10 cellular contexts compared by ENCODE assay signal in the genomic region with DNA sequence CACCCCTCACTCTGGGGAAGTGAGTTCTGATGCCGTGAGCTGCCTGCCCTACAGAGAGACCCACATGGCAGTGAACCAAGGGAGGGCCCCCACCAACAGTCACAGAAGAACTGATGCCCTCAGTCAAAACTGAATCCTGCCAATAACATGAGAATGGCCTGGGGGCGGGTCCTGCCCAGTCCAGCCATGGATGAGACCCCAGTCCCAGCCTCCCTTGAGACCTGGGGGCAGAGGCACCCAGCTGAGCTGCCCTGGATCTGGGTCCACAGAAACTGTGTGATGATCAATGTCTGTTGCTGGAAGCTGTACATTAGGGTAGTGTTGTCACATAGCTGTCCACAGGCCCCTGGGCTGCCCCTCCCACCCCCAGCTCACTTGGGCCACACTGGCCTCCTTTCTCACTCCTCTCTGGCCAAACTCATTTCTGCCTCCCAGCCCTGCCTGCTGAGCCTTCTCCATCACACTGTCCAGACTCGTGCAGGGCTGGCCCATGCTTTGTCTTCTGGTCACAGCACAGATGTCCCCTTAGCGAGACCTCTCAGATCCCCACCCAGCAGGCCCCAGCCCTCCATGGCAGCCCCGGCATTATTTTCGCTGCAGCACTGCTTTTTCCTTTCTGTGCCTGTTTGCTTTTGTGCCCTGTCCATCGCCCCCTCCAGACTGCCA. TPM values are rescaled to one million over a fixed set of nuclear protein-coding genes. Genes with fewer than 3 reads are reported as not detected.
DNase-seq lines count a peak whose midpoint lies in the region; ATAC-seq, FAIRE-seq and TF ChIP-seq lines count a peak whose summit lies in the region.
"Had no signal": no experiment of that assay in that cellular context is flagged by ENCODE, and none has a peak within 500 bp of the region (broad histone marks: within the 10 kb centered on the region; RNA-seq: fewer than 3 reads in every experiment).

No MANE protein-coding gene starts in this region.

- peak overlapping the region; percentile 90 to 98 for H3K27ac Mint-ChIP-seq in natural killer cell

- H3K23ac ChIP-seq in IMR-90 (ENCODE audit: low read depth, low read length) = no peak overlapping the region

- H3K18ac ChIP-seq in IMR-90 (ENCODE audit: low read depth, low read length) = no peak overlapping the region

- H2AFZ ChIP-seq in IMR-90 (replicated peaks; ENCODE audit: low read length, poor library complexity) (no peak overlapping the region), K562 (ENCODE audit: low read depth, low read length) (no peak overlapping the region)

- H3K27me3 ChIP-seq in A673 (replicated peaks; ENCODE audit: insufficient read depth, low read depth, low read length, poor library complexity) (no peaks in the 10 kb centered on the region), IMR-90 (ENCODE audit: control insufficient read depth, insufficient read depth, low read length) (no peaks in the 10 kb centered on the region), K562 (ENCODE audit: control insufficient read depth in 2 of 2, insufficient read depth in 2 of 2, low read length in 2 of 2) (no peaks in the 10 kb centered on the region)

- no peak for TF ChIP-seq EP300 in K562 (IDR thresholded peaks at IDR 0.05; ENCODE audit: low read length)

- H3K9ac ChIP-seq in IMR-90 (ENCODE audit: low read depth, low read length) (no peak overlapping the region), K562 (ENCODE audit: insufficient read depth in 1 of 2, low read depth in 2 of 2, low read length in 2 of 2) (peak overlapping the region; percentile 83 to 99; a peak in 3 of 4 replicates)

- H3K27me3 Mint-ChIP-seq in natural killer cell (ENCODE audit: low read depth in 2 of 2) = no peaks in the 10 kb centered on the region

- H4K91ac ChIP-seq in IMR-90 (ENCODE audit: insufficient read depth, low read depth, low read length) = no peak overlapping the region

- no TSS peak for BruUV-seq in A673 (replicated peaks; lab: Mats Ljungman, UMichigan)
- BruUV-seq in IMR-90 (replicated peaks; lab: Mats Ljungman, UMichigan) = no TSS peak
- no TSS peak for BruUV-seq in K562 (replicated peaks; lab: Mats Ljungman, UMichigan)

- no peak overlapping the region for H4K5ac ChIP-seq in IMR-90 (ENCODE audit: low read depth, low read length)

- peak overlapping the region; percentile 47; the same call in 1 of the 2 replicates for H2AK5ac ChIP-seq in IMR-90 (ENCODE audit: low read depth, low read length)

- no peaks in the 10 kb centered on the region for H3K9me3 ChIP-seq in A673 (ENCODE audit: low read depth, low read length, poor library complexity, severe bottlenecking)
- no peaks in the 10 kb centered on the region for H3K9me3 ChIP-seq in IMR-90 (ENCODE audit: control insufficient read depth, insufficient read depth, low read length)
- H3K9me3 ChIP-seq in K562 (replicated peaks; ENCODE audit: control insufficient read depth, insufficient read depth, low read depth, low read length) = no peaks in the 10 kb centered on the region

- DNase-seq in A673 (ENCODE audit: low spot score) (no peak), IMR-90 (no peak), K562 (ENCODE audit: extremely low read depth in 1 of 4, low spot score in 3 of 4) (no peak), natural killer cell (no peak), anterior cingulate cortex (lab: John Stamatoyannopoulos, UW) (no peak), hepatic stellate cell (ENCODE audit: low spot score) (no peak)
- DNase-seq in stimulated activated CD4-positive, alpha-beta T cell treated with anti-CD3 and anti-CD28 coated beads, Interleukin-15, amount 100 ng/mL, for 24 hours = no peak
- DNase-seq: NCI-H2081 treated with DMSO at 0.1 percent for 48 hours had no signal

- H3K4me1 Mint-ChIP-seq in natural killer cell = peaks cover 41 to 60% of the 10 kb centered on the region in 2 donors

- H3K4me1 ChIP-seq in A673 (ENCODE audit: insufficient read depth, low read length, poor library complexity, severe bottlenecking) (peaks cover 26% of the 10 kb centered on the region), IMR-90 (ENCODE audit: control insufficient read depth, insufficient read depth, low read length) (peaks cover 17% of the 10 kb centered on the region), K562 (replicated peaks in 1 of 2; ENCODE audit: control insufficient read depth in 2 of 2, insufficient read depth in 2 of 2, low read length in 2 of 2) (peaks cover 35 to 72% of the 10 kb centered on the region in 2 experiments)

- H2AK9ac ChIP-seq in IMR-90 (replicated peaks; ENCODE audit: low read depth, low read length, poor library complexity) = peak overlapping the region; percentile 95

- H2BK20ac ChIP-seq in IMR-90 (ENCODE audit: low read depth, low read length) = no peak overlapping the region

- H2BK120ac ChIP-seq in IMR-90 (ENCODE audit: low read depth, low read length) = no peak overlapping the region

- WGBS in IMR-90 (ENCODE audit: extremely low coverage in 2 of 2, insufficient read length in 1 of 2), 2 experiments = 44% methylated on average over 3 of the region's 7 CpGs; no CpG with 5 or more reads in 1 of the 2 experiments
- 84% methylated on average over 5 of the region's 7 CpGs for WGBS in K562 (ENCODE audit: insufficient coverage, low coverage, missing lambda C conversion rate)

- H3K9me1 ChIP-seq in IMR-90 (ENCODE audit: insufficient read depth, low read length) (no peaks in the 10 kb centered on the region), K562 (ENCODE audit: control insufficient read depth, insufficient read depth, low read length) (peaks cover 5% of the 10 kb centered on the region)

- dilution Hi-C loops in IMR-90 (cut with HindIII; ENCODE audit: low sequenced_read_pairs, unreplicated experiment) = no loop called here

- no peak overlapping the region for H3K56ac ChIP-seq in IMR-90 (ENCODE audit: extremely low read depth, insufficient read depth, low read length)

- H3K4me3 ChIP-seq in A673 (ENCODE audit: low read depth, low read length, poor library complexity, severe bottlenecking) = peak overlapping the region; percentile 74
- H3K4me3 ChIP-seq in IMR-90 (ENCODE audit: insufficient read depth, low read depth, low read length) = no peak overlapping the region
- peak overlapping the region; percentile 80; the same call in 1 of the 2 replicates for H3K4me3 ChIP-seq in K562

- FAIRE-seq in K562 (lab: Jason Lieb, UNC) = no peak
- FAIRE-seq: D721Med had no signal

- ATAC-seq in IMR-90 (ENCODE audit: low read depth) (no peak), K562 (no peak), natural killer cell (no peak), GM19351 (IDR thresholded peaks at IDR 0.05; ENCODE audit: unreplicated experiment) (no peak)

- peaks cover 10 to 57% of the 10 kb centered on the region in 2 experiments for H3K79me1 ChIP-seq in IMR-90 (ENCODE audit: low read depth in 1 of 2, low read length in 2 of 2)

- H3K79me2 ChIP-seq in K562 (ENCODE audit: control insufficient read depth, insufficient read depth, low read length) = peaks cover 67% of the 10 kb centered on the region

- H3K4me2 ChIP-seq in IMR-90 (ENCODE audit: low read depth, low read length) (no peak overlapping the region), K562 (ENCODE audit: insufficient read depth, low read length) (peak overlapping the region; percentile 86; the same call in 1 of the 2 replicates)

- H3K36me3 Mint-ChIP-seq in natural killer cell = no peaks in the 10 kb centered on the region

- TF ChIP-seq CTCF in A673 (conservative IDR thresholded peaks at IDR 0.05; ENCODE audit: low read depth, low read length) = no peak
- TF ChIP-seq CTCF in IMR-90 (conservative IDR thresholded peaks at IDR 0.05; ENCODE audit: low read depth, low read length) = no peak
- no peak for TF ChIP-seq CTCF in K562 (IDR thresholded peaks at IDR 0.05 in 2 of 3, conservative IDR thresholded peaks at IDR 0.05 in 1 of 3; ENCODE audit: insufficient read depth in 2 of 3, low read depth in 1 of 3, low read length in 3 of 3)
- no peak for TF ChIP-seq CTCF in natural killer cell (IDR thresholded peaks at IDR 0.05)

- H3K27ac ChIP-seq in A673 (ENCODE audit: low read depth, low read length, poor library complexity, severe bottlenecking) (no peak overlapping the region), IMR-90 (ENCODE audit: insufficient read depth, low read length) (no peak overlapping the region), K562 (ENCODE audit: extremely low read depth, low read depth, low read length) (no peak overlapping the region)

- H4K20me1 ChIP-seq in IMR-90 (ENCODE audit: insufficient read depth, low read length) (peaks cover 58% of the 10 kb centered on the region), K562 (replicated peaks; ENCODE audit: control insufficient read depth, insufficient read depth, low read length) (peaks cover 27% of the 10 kb centered on the region; the same call in 1 of the 2 replicates)

- H4K8ac ChIP-seq in IMR-90 (ENCODE audit: low read depth in 2 of 2, low read length in 2 of 2) = no peak overlapping the region

- H3K14ac ChIP-seq in IMR-90 (replicated peaks; ENCODE audit: low read depth, low read length) = no peak overlapping the region

- H3K4me3 Mint-ChIP-seq in natural killer cell = peak overlapping the region; percentile 25

- H3K36me3 ChIP-seq in A673 (ENCODE audit: insufficient read depth, low read length, poor library complexity, severe bottlenecking) (no peaks in the 10 kb centered on the region), IMR-90 (ENCODE audit: control insufficient read depth, insufficient read depth, low read length) (no peaks in the 10 kb centered on the region), K562 (ENCODE audit: control insufficient read depth, insufficient read depth, low read length) (peaks cover 18% of the 10 kb centered on the region; the same call in 1 of the 3 replicates)

- CTCF ChIA-PET in A673 (lab: Charles Lee) (interaction anchor here (0.5 to 0.9 kb wide), 2 partner anchors 125 to 313 kb away, joined by 3 to 4 read pairs; partner anchors contain the start of gene CACFD1), IMR-90 (lab: Yijun Ruan, JAX) (interaction anchor here (0.8 to 1.7 kb wide), 7 partner anchors 12 to 125 kb away, joined by 3 to 4 read pairs (median 3); no protein-coding TSS in a partner anchor), K562 (lab: Yijun Ruan, JAX; ENCODE audit: low intra/inter-chr PET ratio) (interaction anchor here (3.0 kb wide), 1 partner anchor 43 kb away, joined by 26 read pairs; no protein-coding TSS in a partner anchor)

- TF ChIP-seq RAD21 in IMR-90 (IDR thresholded peaks at IDR 0.05; ENCODE audit: low read length) (no peak), K562 (CRISPR knock-in tag; conservative IDR thresholded peaks at IDR 0.05 in 1 of 2, IDR thresholded peaks at IDR 0.05 in 1 of 2) (no peak)

- no peaks in the 10 kb centered on the region for H3K9me3 Mint-ChIP-seq in natural killer cell

- no peak overlapping the region for H2BK15ac ChIP-seq in IMR-90 (ENCODE audit: low read depth, low read length)

- no peak for TF ChIP-seq POLR2A in IMR-90 (IDR thresholded peaks at IDR 0.05; ENCODE audit: low read depth, low read length)
- TF ChIP-seq POLR2A in K562 (conservative IDR thresholded peaks at IDR 0.05) = no peak

- in situ Hi-C loops in IMR-90 (cut with MboI; ENCODE audit: low sequenced_read_pairs) (loop anchor here (5.0 kb wide), 1 partner anchor 40 kb away; no protein-coding TSS in a partner anchor), K562 (cut with MboI) (loop anchor here (5.0 kb wide), 1 partner anchor 40 kb away; no protein-coding TSS in a partner anchor)

- H2BK5ac ChIP-seq in IMR-90 (ENCODE audit: low read depth, low read length, poor library complexity, severe bottlenecking) = no peak overlapping the region

- intact Hi-C loops in A673 (cut with micrococcal nuclease; ENCODE audit: unreplicated experiment) (loop anchor here (1.0 to 5.0 kb wide), 2 partner anchors 44 to 105 kb away; no protein-coding TSS in a partner anchor), IMR-90 (cut with micrococcal nuclease) (loop anchor here (1.0 kb wide), 1 partner anchor 170 kb away; no protein-coding TSS in a partner anchor), K562 (cut with micrococcal nuclease) (loop anchor here (5.0 kb wide), 3 partner anchors 105 to 170 kb away; partner anchors contain the start of gene GFI1B), natural killer cell (cut with micrococcal nuclease) (loop anchor here (10.0 kb wide), 2 partner anchors 918 to 1892 kb away; partner anchors contain the start of gene BRD3)

- H3K4ac ChIP-seq in IMR-90 (ENCODE audit: low read depth, low read length) = no peak overlapping the region

- POLR2A ChIA-PET in A673 (lab: Charles Lee; ENCODE audit: low non-redundant PET) = no interaction called here
- POLR2A ChIA-PET in IMR-90 (lab: Charles Lee; ENCODE audit: unreplicated experiment) = no interaction called here
- POLR2A ChIA-PET in K562 (lab: Yijun Ruan, JAX) = interaction anchor here (0.8 to 1.6 kb wide), 6 partner anchors 10 to 168 kb away, joined by 3 to 8 read pairs (median 3); partner anchors contain the start of gene GFI1B

RNA-seq across cellular contexts. Expression of gene GBGT1, which starts 16.8 kb away (rescaled TPM):
- total RNA-seq in A673 (2021) = 1.8 and 2.6 TPM in 2 replicates
- 0.83 and 1.8 TPM in 2 replicates for total RNA-seq in IMR-90 (2012; rRNA removed)
- 2.4 and 3.2 TPM in 2 replicates for polyA plus RNA-seq in IMR-90 (2012; rRNA removed)
- 4.8 and 4.9 TPM in 2 replicates for polyA plus RNA-seq in IMR-90 (2012; cell fraction: cytosol; rRNA removed)
- polyA plus RNA-seq in IMR-90 (2012; cell fraction: nucleus; rRNA removed; ENCODE audit: low replicate concordance) = 7.1 and 11.3 TPM in 2 replicates
- total RNA-seq in K562 (2011; cell fraction: chromatin; rRNA removed; ENCODE audit: low replicate concordance) = 36.0 and 113 TPM in 2 replicates
- total RNA-seq in K562 (2011; cell fraction: nucleolus; rRNA removed) = 65.4 and 76.9 TPM in 2 replicates
- 49.2 and 52.3 TPM in 2 replicates for total RNA-seq in K562 (2011; cell fraction: nucleoplasm; rRNA removed)
- total RNA-seq in K562 (2014; rRNA removed) = 20.7 and 23.6 TPM in 2 replicates
- 6.3 and 9.4 TPM in 2 replicates for total RNA-seq in K562 (2014; rRNA removed; fragmentation: Illumina TruSeq; extraction: Trizol)
- 13.7 and 15.3 TPM in 2 replicates for total RNA-seq in K562 (2015; rRNA removed; fragmentation: Illumina TruSeq; extraction: Trizol)
- 24.6 and 25.8 TPM in 2 replicates for total RNA-seq in K562 (2021)
- 10.1 and 20.2 TPM in 2 replicates for polyA plus RNA-seq in K562 (2011; rRNA removed)
- polyA plus RNA-seq in K562 (2011; cell fraction: cytosol; rRNA removed) = 19.0 and 25.7 TPM in 2 replicates
- 44.6 and 60.7 TPM in 2 replicates for polyA plus RNA-seq in K562 (2011; cell fraction: nucleus; rRNA removed)
- 11.5 and 21.9 TPM in 2 replicates for polyA plus RNA-seq in K562 (2012)
- polyA plus RNA-seq in K562 (2014; fragmentation: Illumina TruSeq; extraction: Trizol) = 17.8 and 18.8 TPM in 2 replicates
- 1 to 10 TPM in 1 of 2 experiments, under 1 TPM in 1; 0.55 to 1.6 TPM for polyA plus RNA-seq in K562 (2014; fragmentation: Nextera tagmentation; extraction: Ambion mirVana)
- 16.1 and 20.6 TPM in 2 replicates for polyA plus RNA-seq in K562 (2014; rRNA removed)
- 12.7 and 14.4 TPM in 2 replicates for polyA minus RNA-seq in K562 (2011; rRNA and poly(A)+ RNA removed)
- 12.8 and 20.2 TPM in 2 replicates for polyA minus RNA-seq in K562 (2011; cell fraction: cytosol; rRNA and poly(A)+ RNA removed)
- 24.2 and 31.3 TPM in 2 replicates for polyA minus RNA-seq in K562 (2011; cell fraction: nucleus; rRNA and poly(A)+ RNA removed)
- 1 to 10 TPM; 1.4 to 2.2 (median 1.7) TPM for total RNA-seq in natural killer cell

RNA-seq across cellular contexts. Expression of gene RALGDS, which starts 25.8 kb away (rescaled TPM):
- 40.1 and 42.3 TPM in 2 replicates for total RNA-seq in A673 (2021)
- total RNA-seq in IMR-90 (2012; rRNA removed) = 12.2 and 13.1 TPM in 2 replicates
- polyA plus RNA-seq in IMR-90 (2012; rRNA removed) = 36.9 and 37.2 TPM in 2 replicates
- polyA plus RNA-seq in IMR-90 (2012; cell fraction: cytosol; rRNA removed) = 33.9 and 37.7 TPM in 2 replicates
- polyA plus RNA-seq in IMR-90 (2012; cell fraction: nucleus; rRNA removed; ENCODE audit: low replicate concordance) = 160 and 211 TPM in 2 replicates
- total RNA-seq in K562 (2011; cell fraction: chromatin; rRNA removed; ENCODE audit: low replicate concordance) = 62.0 and 176 TPM in 2 replicates
- 78.8 and 97.7 TPM in 2 replicates for total RNA-seq in K562 (2011; cell fraction: nucleolus; rRNA removed)
- total RNA-seq in K562 (2011; cell fraction: nucleoplasm; rRNA removed) = 55.4 and 58.4 TPM in 2 replicates
- total RNA-seq in K562 (2014; rRNA removed) = 27.1 and 36.2 TPM in 2 replicates
- 9.4 and 12.0 TPM in 2 replicates for total RNA-seq in K562 (2014; rRNA removed; fragmentation: Illumina TruSeq; extraction: Trizol)
- total RNA-seq in K562 (2015; rRNA removed; fragmentation: Illumina TruSeq; extraction: Trizol) = 25.8 and 25.9 TPM in 2 replicates
- 28.6 and 37.3 TPM in 2 replicates for total RNA-seq in K562 (2021)
- polyA plus RNA-seq in K562 (2011; rRNA removed) = 40.3 and 45.9 TPM in 2 replicates
- polyA plus RNA-seq in K562 (2011; cell fraction: cytosol; rRNA removed) = 34.7 and 62.2 TPM in 2 replicates
- polyA plus RNA-seq in K562 (2011; cell fraction: nucleus; rRNA removed) = 170 and 326 TPM in 2 replicates
- polyA plus RNA-seq in K562 (2012) = 26.3 and 47.2 TPM in 2 replicates
- 28.7 and 34.9 TPM in 2 replicates for polyA plus RNA-seq in K562 (2014; fragmentation: Illumina TruSeq; extraction: Trizol)
- polyA plus RNA-seq in K562 (2014; fragmentation: Nextera tagmentation; extraction: Ambion mirVana) = 1 to 10 TPM in 1 of 2 experiments, under 1 TPM in 1; 0.75 to 2.4 TPM
- polyA plus RNA-seq in K562 (2014; rRNA removed) = 39.5 and 43.3 TPM in 2 replicates
- polyA minus RNA-seq in K562 (2011; rRNA and poly(A)+ RNA removed) = 12.0 and 17.4 TPM in 2 replicates
- 13.6 and 18.5 TPM in 2 replicates for polyA minus RNA-seq in K562 (2011; cell fraction: cytosol; rRNA and poly(A)+ RNA removed)
- polyA minus RNA-seq in K562 (2011; cell fraction: nucleus; rRNA and poly(A)+ RNA removed) = 30.2 and 36.5 TPM in 2 replicates
- 100 to 1,000 TPM; 206 to 250 (median 208) TPM for total RNA-seq in natural killer cell
